2 cellular contexts compared by ENCODE assay signal in genomic region chr20:21424846-21425245, GRCh38.
A peak's percentile ranks its signal among the peaks of the same experiment; 100 is the strongest.
TF ChIP-seq lines count a peak whose summit lies in the region.

No MANE protein-coding gene starts in this region.

TF ChIP-seq in HEK293, 187 proteins besides CTCF, POLR2A, EP300 and RAD21:
- TF ChIP-seq ZNF280D (tag by site-specific recombination; IDR thresholded peaks at IDR 0.05) (peak; percentile 75; the same call in 1 of the 2 replicates), SETDB1 (IDR thresholded peaks at IDR 0.05; ENCODE audit: insufficient read length, low read length) (peak; percentile 70), ZNF24 (tag by site-specific recombination; IDR thresholded peaks at IDR 0.05) (no peak), KLF8 (tag by site-specific recombination; IDR thresholded peaks at IDR 0.05) (no peak)

TF ChIP-seq in K562, 482 proteins besides CTCF, POLR2A, EP300 and RAD21 (continued from another document):
- TF ChIP-seq SP2 (IDR thresholded peaks at IDR 0.05; ENCODE audit: extremely low read depth, low read depth, low read length, poor library complexity, severe bottlenecking) (no peak), CHD4 (IDR thresholded peaks at IDR 0.05; ENCODE audit: insufficient read depth, insufficient replicate concordance, low read depth, low read length, poor library complexity, severe bottlenecking) (no peak), ZNF316 (IDR thresholded peaks at IDR 0.05) (no peak), SIN3A (IDR thresholded peaks at IDR 0.05; ENCODE audit: borderline replicate concordance in 2 of 2, control insufficient read depth in 1 of 2, low read depth in 2 of 2, low read length in 2 of 2) (no peak), ZNF75A (CRISPR knock-in tag; IDR thresholded peaks at IDR 0.05) (no peak), GATA2 (CRISPR knock-in tag; IDR thresholded peaks at IDR 0.05) (no peak), GTF2B (IDR thresholded peaks at IDR 0.05; ENCODE audit: extremely low read depth, insufficient read length) (no peak), ZKSCAN1 (IDR thresholded peaks at IDR 0.05; ENCODE audit: low read depth, low read length) (no peak), ZNF280A (IDR thresholded peaks at IDR 0.05; ENCODE audit: low read depth, partially characterized antibody) (peak; percentile 75), TEAD4 (IDR thresholded peaks at IDR 0.05; ENCODE audit: low read length) (no peak), TEAD4 (CRISPR knock-in tag; IDR thresholded peaks at IDR 0.05; ENCODE audit: borderline replicate concordance) (no peak), ZNF639 (CRISPR knock-in tag; conservative IDR thresholded peaks at IDR 0.05 in 1 of 2, IDR thresholded peaks at IDR 0.05 in 1 of 2) (no peak)
